ENCODE assay signal across 8 cellular contexts in the genomic region with DNA sequence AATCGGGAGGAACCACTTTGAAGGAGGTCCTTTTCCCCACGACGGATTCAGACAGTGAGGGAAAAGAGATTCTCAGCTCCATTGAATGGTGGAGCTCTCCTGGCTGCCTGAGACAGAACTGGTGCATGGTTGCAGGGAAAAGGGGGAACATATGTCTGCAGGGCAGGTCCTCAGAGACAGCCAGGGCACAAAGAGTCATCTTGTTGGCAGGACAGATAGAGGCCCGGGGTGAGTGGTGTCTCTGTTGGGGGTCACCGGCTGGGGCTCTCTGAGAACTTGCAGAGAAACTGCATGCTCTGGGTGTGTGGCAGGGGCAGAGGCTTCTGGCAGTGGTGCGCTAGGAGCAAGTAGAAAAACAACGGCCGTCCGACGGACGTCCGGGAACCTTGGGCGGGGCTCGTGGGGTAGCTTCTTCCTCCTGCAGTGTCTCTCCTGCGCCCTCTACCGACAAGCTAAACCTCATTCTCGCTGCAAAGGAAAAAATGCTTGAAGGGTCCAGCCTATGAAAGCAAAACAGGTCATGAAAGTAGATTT.
A peak's percentile ranks its signal among the peaks of the same experiment; 100 is the strongest.
DNase-seq lines count a peak whose midpoint lies in the region; ATAC-seq and FAIRE-seq lines count a peak whose summit lies in the region.

No MANE protein-coding gene starts in this region.

- DNase-seq in Daoy (ENCODE audit: low read depth) (peak; percentile 87), NCI-H69 (lab: John Stamatoyannopoulos, UW) (peak; percentile 88), mesendoderm (peak; percentile 95), NCI-H187 treated with DMSO at 0.1 percent for 48 hours (lab: John Stamatoyannopoulos, UW) (no peak)
- DNase-seq in activated CD4-positive, alpha-beta T cell treated with anti-CD3 and anti-CD28 coated beads, Interleukin-2, amount 50 U/mL, for 48 hours = peak; percentile 68 to 80
- peak; percentile 22 to 33 for DNase-seq in stimulated activated CD8-positive, alpha-beta memory T cell treated with anti-CD3 and anti-CD28 coated beads, Interleukin-7, amount 100 ng/mL, for 4 hours (ENCODE audit: low read depth in 2 of 2)

- no peak overlapping the region for H3K23ac ChIP-seq in mesendoderm (ENCODE audit: low read length)

- H3K4me3 ChIP-seq in mesendoderm (ENCODE audit: low read length) = no peak overlapping the region

- no peak overlapping the region for H3K27ac ChIP-seq in mesendoderm (ENCODE audit: low read depth, low read length)

- no peak overlapping the region for H2AK5ac ChIP-seq in mesendoderm (ENCODE audit: low read length)

- peaks cover 2% of the 10 kb centered on the region for H3K4me1 ChIP-seq in mesendoderm (ENCODE audit: control insufficient read depth, low read depth, low read length)

- no peaks in the 10 kb centered on the region for H3K79me2 ChIP-seq in mesendoderm (ENCODE audit: control insufficient read depth, insufficient read depth, low read length)

- H3K4ac ChIP-seq in mesendoderm (ENCODE audit: low read depth, low read length) = no peak overlapping the region

- H3K56ac ChIP-seq in mesendoderm (ENCODE audit: low read length) = peak overlapping the region; percentile 87

- FAIRE-seq in endometrium (lab: Jason Lieb, UNC) = peak; percentile 33

- peak overlapping the region; percentile 6 for H3K18ac ChIP-seq in mesendoderm (ENCODE audit: low read length)

- H3K4me2 ChIP-seq in mesendoderm (ENCODE audit: low read length) = peak overlapping the region; percentile 41

- peak; percentile 47 for ATAC-seq in HG02623 (IDR thresholded peaks at IDR 0.05; ENCODE audit: unreplicated experiment)

- WGBS in mesendoderm (ENCODE audit: extremely low coverage, insufficient coverage, low lambda C conversion rate) = no CpG with 5 or more reads among the region's 17 CpGs

- H3K36me3 ChIP-seq in mesendoderm (ENCODE audit: control insufficient read depth, insufficient read depth, low read length) = no peaks in the 10 kb centered on the region

- H4K8ac ChIP-seq in mesendoderm (ENCODE audit: low read depth, low read length) = no peak overlapping the region

- no peak overlapping the region for H2BK5ac ChIP-seq in mesendoderm (ENCODE audit: low read length)

- H2BK15ac ChIP-seq in mesendoderm (replicated peaks; ENCODE audit: low read depth) = no peak overlapping the region

- H2BK120ac ChIP-seq in mesendoderm (ENCODE audit: low read depth, low read length) = no peak overlapping the region

- no peaks in the 10 kb centered on the region for H3K27me3 ChIP-seq in mesendoderm (ENCODE audit: insufficient read depth, low read length, poor library complexity)

- H3K9ac ChIP-seq in mesendoderm (ENCODE audit: low read length) = peak overlapping the region; percentile 60

- H4K5ac ChIP-seq in mesendoderm (ENCODE audit: low read length) = peak overlapping the region; percentile 74

- H3K79me1 ChIP-seq in mesendoderm (ENCODE audit: low read length) = no peaks in the 10 kb centered on the region
